In genomic region chr10:91996266-91996665, GRCh38 we compare ENCODE assay signal across 24 cellular contexts.
"Had no signal": no experiment of that assay in that cellular context is flagged by ENCODE, and none has a peak within 500 bp of the region (broad histone marks: within the 10 kb centered on the region; RNA-seq: fewer than 3 reads in every experiment).

No MANE protein-coding gene starts in this region.

- H3K27ac ChIP-seq: left lung, lower lobe of right lung, pancreas, prostate gland, right atrium auricular region, right lobe of liver, suprapubic skin, thoracic aorta, tibial artery, upper lobe of right lung had no signal

- H3K9me3 ChIP-seq: left lung, lower lobe of right lung, pancreas, prostate gland, right atrium auricular region, right lobe of liver, suprapubic skin, thoracic aorta, tibial artery, upper lobe of right lung had no signal

- FAIRE-seq: urothelium cell line had no signal

- H3K4me1 ChIP-seq: left lung, lower lobe of right lung, pancreas, prostate gland, right atrium auricular region, right lobe of liver, suprapubic skin, tibial artery, upper lobe of right lung had no signal

- H3K27me3 ChIP-seq: left lung, pancreas, right atrium auricular region, right lobe of liver, suprapubic skin, tibial artery, upper lobe of right lung had no signal

- DNase-seq: hypothalamus; immature natural killer cell; kidney; left colon; left lung; lower lobe of right lung; mammary epithelial cell; mesenchymal stem cell; naive thymus-derived CD8-positive, alpha-beta T cell; pancreas; posterior cingulate gyrus; right lobe of liver; stimulated activated CD4-positive, alpha-beta T cell treated with anti-CD3 and anti-CD28 coated beads, Interleukin-1b, Interleukin-23, amount 100 ng/mL, for 48 hours; stimulated activated CD4-positive, alpha-beta T cell treated with anti-CD3 and anti-CD28 coated beads, Interleukin-2, amount 100 ng/mL, for 48 hours; stimulated activated naive CD4-positive, alpha-beta T cell; tibial artery; trophoblast cell; upper lobe of right lung had no signal

- H3K4me3 ChIP-seq: left lung, lower lobe of right lung, pancreas, prostate gland, right atrium auricular region, right lobe of liver, smooth muscle cell, suprapubic skin, thoracic aorta, tibial artery, upper lobe of right lung had no signal

- H3K36me3 ChIP-seq: prostate gland had no signal
